In genomic region chr19:5624741-5625140, GRCh38 we compare ENCODE assay signal across 8 cellular contexts. TPM values are rescaled to one million over a fixed set of nuclear protein-coding genes. Genes with fewer than 3 reads are reported as not detected.
DNase-seq lines count a peak whose midpoint lies in the region; ATAC-seq and TF ChIP-seq lines count a peak whose summit lies in the region.

No MANE protein-coding gene starts in this region.

- intact Hi-C loops in activated B cell treated with CpG ODN at 0.5 μM for 24 hours (cut with micrococcal nuclease), result loop anchor here (5.0 kb wide), 3 partner anchors 168 to 902 kb away; partner anchors contain the start of genes DPP9, DUS3L, NDUFA11 and VMAC

- DNase-seq in NCI-H82 (lab: John Stamatoyannopoulos, UW), result peak; percentile 36
- DNase-seq in NCI-H82 treated with DMSO at 0.1 percent for 48 hours (lab: John Stamatoyannopoulos, UW; ENCODE audit: unreplicated experiment), result no peak
- no peak for DNase-seq in activated B cell treated with CpG ODN at 0.5 μM for 24 hours
- DNase-seq in NCI-H748 (lab: John Stamatoyannopoulos, UW; ENCODE audit: unreplicated experiment), result no peak
- no peak for DNase-seq in NCI-H1694 (lab: John Stamatoyannopoulos, UW)
- DNase-seq in HPDE6-E6E7 (ENCODE audit: extremely low spot score), result no peak

- H3K27me3 ChIP-seq in iPS-15b (ENCODE audit: control insufficient read depth, insufficient read depth, low read length), result no peaks in the 10 kb centered on the region
- no peaks in the 10 kb centered on the region for H3K27me3 ChIP-seq in stomach smooth muscle (ENCODE audit: control insufficient read depth in 1 of 2, insufficient read depth in 2 of 2, low read length in 2 of 2)

- peak overlapping the region; percentile 100 for H3K4me3 Mint-ChIP-seq in activated B cell treated with CpG ODN at 0.5 μM for 24 hours

- H3K27ac Mint-ChIP-seq in activated B cell treated with CpG ODN at 0.5 μM for 24 hours, result peak overlapping the region; percentile 99

- CTCF ChIA-PET in activated B cell treated with CpG ODN at 0.5 μM for 24 hours (lab: Charles Lee), result no interaction called here

- H3K36me3 ChIP-seq in iPS-15b (ENCODE audit: control insufficient read depth, insufficient read depth, low read length) (peaks cover 41% of the 10 kb centered on the region), stomach smooth muscle (ENCODE audit: control insufficient read depth in 2 of 2, insufficient read depth in 2 of 2, low read length in 2 of 2) (peaks cover 24 to 30% of the 10 kb centered on the region in 2 donors)

- ATAC-seq in activated B cell treated with CpG ODN at 0.5 μM for 24 hours (ENCODE audit: low read depth), result no peak

- TF ChIP-seq CTCF in activated B cell treated with CpG ODN at 0.5 μM for 24 hours (IDR thresholded peaks at IDR 0.05), result no peak

- H3K4me1 ChIP-seq in iPS-15b (ENCODE audit: control insufficient read depth, insufficient read depth, low read length) (peaks cover 7% of the 10 kb centered on the region), stomach smooth muscle (ENCODE audit: control insufficient read depth, insufficient read depth, low read length) (peaks cover 55% of the 10 kb centered on the region)

- H3K4me3 ChIP-seq in iPS-15b (ENCODE audit: low read depth, low read length) (peak overlapping the region; percentile 93), stomach smooth muscle (ENCODE audit: low read length in 2 of 2) (peak overlapping the region; percentile 91 to 97)

- peaks cover 2% of the 10 kb centered on the region for H3K27me3 Mint-ChIP-seq in activated B cell treated with CpG ODN at 0.5 μM for 24 hours

- H3K4me1 Mint-ChIP-seq in activated B cell treated with CpG ODN at 0.5 μM for 24 hours, result peaks cover 83% of the 10 kb centered on the region

- H3K9ac ChIP-seq in iPS-15b (ENCODE audit: low read depth, low read length) (no peak overlapping the region), stomach smooth muscle (ENCODE audit: low read length in 2 of 2) (peak overlapping the region; percentile 60 to 94)

- H3K9me3 ChIP-seq in iPS-15b (ENCODE audit: control insufficient read depth, insufficient read depth, low read length) (no peaks in the 10 kb centered on the region), stomach smooth muscle (ENCODE audit: control insufficient read depth in 2 of 2, low read length in 2 of 2) (no peaks in the 10 kb centered on the region)

- no peaks in the 10 kb centered on the region for H3K9me3 Mint-ChIP-seq in activated B cell treated with CpG ODN at 0.5 μM for 24 hours

- H3K27ac ChIP-seq in stomach smooth muscle (ENCODE audit: low read length), result peak overlapping the region; percentile 96

- peaks cover 80% of the 10 kb centered on the region for H3K36me3 Mint-ChIP-seq in activated B cell treated with CpG ODN at 0.5 μM for 24 hours (ENCODE audit: low read depth)

- POLR2A ChIA-PET in activated B cell treated with CpG ODN at 0.5 μM for 24 hours (lab: Charles Lee), result interaction anchor here (0.6 to 3.7 kb wide), 6 partner anchors 50 to 1618 kb away, joined by 3 to 57 read pairs (median 4); partner anchors contain the start of gene RPL36

RNA-seq across cellular contexts. Expression of gene SAFB, which starts 1.9 kb away (rescaled TPM):
- 162 and 171 TPM in 2 replicates for total RNA-seq in activated B cell treated with CpG ODN at 0.5 μM for 24 hours

RNA-seq across cellular contexts. Expression of gene SAFB2, which starts 2.2 kb away (rescaled TPM):
- 123 and 143 TPM in 2 replicates for total RNA-seq in activated B cell treated with CpG ODN at 0.5 μM for 24 hours

RNA-seq across cellular contexts. Expression of gene MICOS13, which starts 55.6 kb away (rescaled TPM):
- 58.0 and 60.8 TPM in 2 replicates for total RNA-seq in activated B cell treated with CpG ODN at 0.5 μM for 24 hours

RNA-seq across cellular contexts. Expression of gene HSD11B1L, which starts 56.1 kb away (rescaled TPM):
- 1.4 and 1.5 TPM in 2 replicates for total RNA-seq in activated B cell treated with CpG ODN at 0.5 μM for 24 hours

RNA-seq across cellular contexts. Expression of gene TINCR, which starts 57.0 kb away (rescaled TPM):
- 0.61 and 1.00 TPM in 2 replicates for total RNA-seq in activated B cell treated with CpG ODN at 0.5 μM for 24 hours
